In the genomic region with DNA sequence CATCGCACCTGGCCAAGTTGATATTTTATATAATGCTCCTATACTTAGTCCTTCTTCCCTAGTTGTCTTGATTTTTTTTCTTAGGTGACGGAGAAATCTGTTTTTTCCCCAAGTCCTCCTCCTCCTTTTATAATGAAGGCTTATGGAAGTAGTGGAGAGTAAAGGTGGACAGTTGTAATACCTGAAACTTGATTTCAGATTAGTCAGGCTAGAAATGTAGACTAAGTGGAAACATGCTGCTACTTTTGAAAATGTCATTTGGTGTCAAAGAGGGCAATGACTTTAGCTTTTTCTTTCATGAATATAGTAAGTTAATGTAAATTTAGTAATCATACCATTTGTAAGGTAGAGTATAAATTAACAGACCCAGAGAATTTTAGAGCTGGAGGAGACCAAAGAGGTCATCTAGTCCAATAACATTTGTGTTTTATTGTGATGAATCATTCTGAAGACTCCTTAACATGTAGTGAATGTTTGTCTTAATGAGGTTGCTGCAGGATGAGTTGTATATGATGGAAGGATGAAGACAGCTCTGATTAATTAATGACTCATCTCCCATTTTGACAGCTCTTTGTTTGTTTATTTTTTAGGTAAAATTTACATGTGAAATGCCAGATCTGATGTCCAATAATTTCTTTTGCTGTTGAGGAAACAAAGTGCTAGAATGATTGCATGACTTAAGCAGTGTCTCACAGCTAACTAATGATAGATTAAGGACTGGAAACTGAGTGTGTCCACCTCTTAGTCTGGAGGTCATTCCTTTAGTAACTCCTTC, we compare ENCODE assay signal across 13 cellular contexts. TPM values are rescaled to one million over a fixed set of nuclear protein-coding genes. Genes with fewer than 3 reads are reported as not detected.
DNase-seq lines count a peak whose midpoint lies in the region; ATAC-seq, FAIRE-seq and TF ChIP-seq lines count a peak whose summit lies in the region.
"Had no signal": no experiment of that assay in that cellular context is flagged by ENCODE, and none has a peak within 500 bp of the region (broad histone marks: within the 10 kb centered on the region; RNA-seq: fewer than 3 reads in every experiment).

No MANE protein-coding gene starts in this region.

- peaks cover 59% of the 10 kb centered on the region for H3K4me1 Mint-ChIP-seq in activated naive CD4-positive, alpha-beta T cell treated with anti-CD3 and anti-CD28 coated beads, Interleukin-2, amount 50 U/mL, for 24 hours
- peaks cover 71% of the 10 kb centered on the region for H3K4me1 Mint-ChIP-seq in stimulated activated naive CD8-positive, alpha-beta T cell treated with anti-CD3 and anti-CD28 coated beads, Interleukin-15, amount 100 ng/mL, for 72 hours

- H3K4me2 ChIP-seq in fibroblast of lung (ENCODE audit: extremely low read depth, insufficient read depth, low read length), result peak overlapping the region; percentile 1

- peak overlapping the region; percentile 57 for H3K27ac Mint-ChIP-seq in activated naive CD4-positive, alpha-beta T cell treated with anti-CD3 and anti-CD28 coated beads, Interleukin-2, amount 50 U/mL, for 24 hours
- H3K27ac Mint-ChIP-seq in stimulated activated naive CD8-positive, alpha-beta T cell treated with anti-CD3 and anti-CD28 coated beads, Interleukin-15, amount 100 ng/mL, for 72 hours, result peak overlapping the region; percentile 11 to 44

- H3K9me3 Mint-ChIP-seq in activated naive CD4-positive, alpha-beta T cell treated with anti-CD3 and anti-CD28 coated beads, Interleukin-2, amount 50 U/mL, for 24 hours, result no peaks in the 10 kb centered on the region
- H3K9me3 Mint-ChIP-seq in stimulated activated naive CD8-positive, alpha-beta T cell treated with anti-CD3 and anti-CD28 coated beads, Interleukin-15, amount 100 ng/mL, for 72 hours, result no peaks in the 10 kb centered on the region

- H3K36me3 Mint-ChIP-seq in activated naive CD4-positive, alpha-beta T cell treated with anti-CD3 and anti-CD28 coated beads, Interleukin-2, amount 50 U/mL, for 24 hours, result peaks cover 3% of the 10 kb centered on the region

- no peak overlapping the region for H3K4me3 ChIP-seq in fibroblast of lung (replicated peaks in 1 of 4; ENCODE audit: control extremely low read depth in 1 of 4, insufficient read depth in 1 of 4, low read depth in 3 of 4, low read length in 4 of 4)
- H3K4me3 ChIP-seq: suprapubic skin had no signal

- no peak overlapping the region for H3K4me3 Mint-ChIP-seq in activated naive CD4-positive, alpha-beta T cell treated with anti-CD3 and anti-CD28 coated beads, Interleukin-2, amount 50 U/mL, for 24 hours
- H3K4me3 Mint-ChIP-seq in stimulated activated naive CD8-positive, alpha-beta T cell treated with anti-CD3 and anti-CD28 coated beads, Interleukin-15, amount 100 ng/mL, for 72 hours, result peak overlapping the region in 1 of 2 donors; percentile 44

- no peaks in the 10 kb centered on the region for H3K27me3 Mint-ChIP-seq in activated naive CD4-positive, alpha-beta T cell treated with anti-CD3 and anti-CD28 coated beads, Interleukin-2, amount 50 U/mL, for 24 hours
- H3K27me3 Mint-ChIP-seq in stimulated activated naive CD8-positive, alpha-beta T cell treated with anti-CD3 and anti-CD28 coated beads, Interleukin-15, amount 100 ng/mL, for 72 hours, result no peaks in the 10 kb centered on the region

- TF ChIP-seq CTCF in fibroblast of lung (conservative IDR thresholded peaks at IDR 0.05 in 1 of 2, IDR thresholded peaks at IDR 0.05 in 1 of 2; ENCODE audit: low read depth in 1 of 2, low read length in 2 of 2), result no peak

- no peak for DNase-seq in activated naive CD4-positive, alpha-beta T cell treated with anti-CD3 and anti-CD28 coated beads, Interleukin-2, amount 50 U/mL, for 16 hours
- no peak for DNase-seq in RCC 7860 (ENCODE audit: low spot score)
- DNase-seq in fibroblast of lung (ENCODE audit: low read depth in 2 of 2), result peak; percentile 4 to 19
- no peak for DNase-seq in stimulated activated naive CD8-positive, alpha-beta T cell treated with anti-CD3 and anti-CD28 coated beads, Interleukin-15, amount 100 ng/mL, for 72 hours
- DNase-seq: dermis blood vessel endothelial cell, NCI-H2171 treated with DMSO at 0.1 percent for 48 hours, small intestine had no signal

- H3K79me2 ChIP-seq in fibroblast of lung (ENCODE audit: control insufficient read depth, insufficient read depth, low read length), result peaks cover 83% of the 10 kb centered on the region

- peak; percentile 16 for FAIRE-seq in RCC 7860 (lab: Jason Lieb, UNC)
- FAIRE-seq: D721Med, small intestine had no signal

- H3K27me3 ChIP-seq in fibroblast of lung (ENCODE audit: control insufficient read depth, insufficient read depth, low read length), result no peaks in the 10 kb centered on the region
- H3K27me3 ChIP-seq: suprapubic skin had no signal

- peaks cover 2% of the 10 kb centered on the region for H4K20me1 ChIP-seq in fibroblast of lung (ENCODE audit: control insufficient read depth, extremely low read depth, insufficient read depth, low read length)

- no peak overlapping the region for H3K9ac ChIP-seq in fibroblast of lung (ENCODE audit: insufficient read depth, low read length)

- H3K36me3 ChIP-seq in fibroblast of lung (ENCODE audit: control insufficient read depth, insufficient read depth, low read length), result no peaks in the 10 kb centered on the region

- no peaks in the 10 kb centered on the region for H3K9me3 ChIP-seq in fibroblast of lung (ENCODE audit: control insufficient read depth, insufficient read depth, low read depth, low read length)
- H3K9me3 ChIP-seq: suprapubic skin had no signal

- no peak overlapping the region for H3K27ac ChIP-seq in fibroblast of lung (ENCODE audit: insufficient read depth, low read length)
- H3K27ac ChIP-seq: suprapubic skin had no signal

- H2AFZ ChIP-seq in fibroblast of lung (ENCODE audit: low read length), result no peak overlapping the region

- peak; percentile 82 for ATAC-seq in stimulated activated naive CD8-positive, alpha-beta T cell treated with anti-CD3 and anti-CD28 coated beads, Interleukin-15, amount 100 ng/mL, for 72 hours
- ATAC-seq in GM18868 (IDR thresholded peaks at IDR 0.05; ENCODE audit: unreplicated experiment), result no peak
- ATAC-seq in GM19397 (IDR thresholded peaks at IDR 0.05; ENCODE audit: unreplicated experiment), result no peak
- no peak for ATAC-seq in HG03342 (IDR thresholded peaks at IDR 0.05; ENCODE audit: unreplicated experiment)

- peaks cover 3% of the 10 kb centered on the region for H3K4me1 ChIP-seq in fibroblast of lung (ENCODE audit: control insufficient read depth, extremely low read depth, insufficient read depth, low read length)

RNA-seq across cellular contexts. Expression of gene CTDSPL2, which starts 8.7 kb away (rescaled TPM):
- 48.5 and 65.7 TPM in 2 replicates for total RNA-seq in fibroblast of lung
- polyA plus RNA-seq in fibroblast of lung, result 34.5 and 38.0 TPM in 2 replicates
- 16.0 and 23.9 TPM in 2 replicates for polyA plus RNA-seq in fibroblast of lung (2012)
- polyA minus RNA-seq in fibroblast of lung (ENCODE audit: low replicate concordance), result 16.7 and 24.6 TPM in 2 replicates

Comparison
In these comparisons a context has a peak if more than half of its experiments do, and no peak if none do; other contexts are left out.
1. DNase-seq: peak in fibroblast of lung (2 of 2); none in activated naive CD4-positive, alpha-beta T cell treated with anti-CD3 and anti-CD28 coated beads, Interleukin-2, amount 50 U/mL, for 16 hours (single experiment), RCC 7860 (single experiment) and stimulated activated naive CD8-positive, alpha-beta T cell treated with anti-CD3 and anti-CD28 coated beads, Interleukin-15, amount 100 ng/mL, for 72 hours (0 of 2).